In genomic region chr14:100236873-100237272, GRCh38 we compare ENCODE assay signal across 8 cellular contexts. TPM values are rescaled to one million over a fixed set of nuclear protein-coding genes. Genes with fewer than 3 reads are reported as not detected.
DNase-seq lines count a peak whose midpoint lies in the region; ATAC-seq and TF ChIP-seq lines count a peak whose summit lies in the region.

No MANE protein-coding gene starts in this region.

- peak overlapping the region; percentile 87 for H3K4me2 ChIP-seq in skeletal muscle satellite cell (ENCODE audit: low read length)

- peak overlapping the region; percentile 99 for H3K9ac ChIP-seq in skeletal muscle satellite cell (ENCODE audit: low read depth, low read length)

- DNase-seq in NOMO-1 treated with DMSO at 0.1 percent for 48 hours (lab: John Stamatoyannopoulos, UW; ENCODE audit: unreplicated experiment) (peak; percentile 47), NOMO-1 treated with dmso at 0.1 percent for 144 hours (lab: John Stamatoyannopoulos, UW; ENCODE audit: unreplicated experiment) (no peak), SJCRH30 (no peak), fibroblast of mammary gland (ENCODE audit: low read depth) (no peak), HUDEP-2 (lab: John Stamatoyannopoulos, UW; ENCODE audit: unreplicated experiment in 76 of 76) (no peak), erythroblast (lab: John Stamatoyannopoulos, UW) (no peak)

- H3K36me3 ChIP-seq in SJCRH30 = peaks cover 19% of the 10 kb centered on the region; the same call in 1 of the 2 replicates
- no peaks in the 10 kb centered on the region for H3K36me3 ChIP-seq in skeletal muscle satellite cell (ENCODE audit: insufficient read depth, low read length)

- no peak for TF ChIP-seq POLR2A in erythroblast (IDR thresholded peaks at IDR 0.05; ENCODE audit: low read length)

- no peak for TF ChIP-seq CTCF in fibroblast of mammary gland (conservative IDR thresholded peaks at IDR 0.05; ENCODE audit: control insufficient read depth, insufficient read depth, low read depth, low read length)

- H3K4me3 ChIP-seq in SJCRH30 (peak overlapping the region; percentile 90), fibroblast of mammary gland (ENCODE audit: control insufficient read depth, low read depth, low read length) (peak overlapping the region; percentile 92), skeletal muscle satellite cell (ENCODE audit: low read length) (peak overlapping the region; percentile 98)

- ATAC-seq in GM21825 (IDR thresholded peaks at IDR 0.05; ENCODE audit: unreplicated experiment) = no peak

- no peaks in the 10 kb centered on the region for H3K27me3 ChIP-seq in SJCRH30
- no peaks in the 10 kb centered on the region for H3K27me3 ChIP-seq in skeletal muscle satellite cell (ENCODE audit: control insufficient read depth, insufficient read depth, low read length)

- H3K9me3 ChIP-seq in SJCRH30 (replicated peaks) (no peaks in the 10 kb centered on the region), skeletal muscle satellite cell (replicated peaks; ENCODE audit: low read length) (no peaks in the 10 kb centered on the region)

- no peak overlapping the region for H3K27ac ChIP-seq in SJCRH30

- H3K4me1 ChIP-seq in SJCRH30 (no peaks in the 10 kb centered on the region), skeletal muscle satellite cell (ENCODE audit: control insufficient read depth, insufficient read depth, low read length) (peaks cover 16% of the 10 kb centered on the region)

RNA-seq across cellular contexts. Expression of gene YY1, which starts 2.1 kb away (rescaled TPM):
- 58.6 and 60.9 TPM in 2 replicates for total RNA-seq in SJCRH30 (2014; rRNA removed; shearing (Covaris generic))
- 38.0 and 39.3 TPM in 2 replicates for total RNA-seq in skeletal muscle satellite cell (2012; rRNA removed)
